ENCODE assay signal across 9 cellular contexts in the genomic region with DNA sequence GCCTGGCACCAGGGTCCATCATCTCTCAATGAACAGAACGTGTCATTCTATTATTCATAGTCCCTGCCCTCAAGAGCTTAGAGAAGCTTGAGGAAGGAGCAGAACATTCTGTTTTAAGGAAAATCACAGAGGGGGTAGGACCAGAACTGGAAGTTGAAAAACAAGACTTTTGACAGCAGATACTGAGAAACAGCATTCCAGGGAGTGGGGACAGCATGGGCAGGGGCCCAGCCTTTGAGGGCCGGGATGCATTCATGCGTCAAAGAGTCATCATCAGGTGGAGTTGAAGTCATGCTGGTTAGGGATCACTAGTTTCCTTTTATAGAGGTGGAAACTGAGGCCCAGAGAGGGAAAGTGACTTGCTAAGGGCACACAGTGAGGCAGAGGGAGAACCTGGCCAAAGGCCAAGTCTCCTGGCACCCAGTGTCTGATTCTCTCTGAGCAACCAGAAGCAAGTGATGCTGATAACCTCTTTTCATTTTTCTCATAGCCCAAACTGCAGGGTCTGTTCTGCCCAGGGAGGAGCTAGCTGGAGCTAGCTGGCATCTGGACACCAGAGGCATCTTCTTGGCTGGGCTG. TPM values are rescaled to one million over a fixed set of nuclear protein-coding genes. Genes with fewer than 3 reads are reported as not detected.
DNase-seq lines count a peak whose midpoint lies in the region; ATAC-seq and TF ChIP-seq lines count a peak whose summit lies in the region.
"Had no signal": no experiment of that assay in that cellular context is flagged by ENCODE, and none has a peak within 500 bp of the region (broad histone marks: within the 10 kb centered on the region; RNA-seq: fewer than 3 reads in every experiment).

No MANE protein-coding gene starts in this region.

- peak overlapping the region; percentile 86 for H3K23ac ChIP-seq in IMR-90 (ENCODE audit: low read depth, low read length)

- peak overlapping the region; percentile 34 for H3K18ac ChIP-seq in IMR-90 (ENCODE audit: low read depth, low read length)

- H3K27me3 ChIP-seq in CD4-positive, CD25-positive, alpha-beta regulatory T cell (ENCODE audit: control insufficient read depth, insufficient read depth, low read length) = no peaks in the 10 kb centered on the region
- H3K27me3 ChIP-seq in IMR-90 (ENCODE audit: control insufficient read depth, insufficient read depth, low read length) (no peaks in the 10 kb centered on the region), colonic mucosa (no peaks in the 10 kb centered on the region), osteoblast (ENCODE audit: insufficient read depth, low read length) (no peaks in the 10 kb centered on the region)

- peak overlapping the region; percentile 94 for H2AK5ac ChIP-seq in IMR-90 (ENCODE audit: low read depth, low read length)

- TF ChIP-seq CTCF in IMR-90 (conservative IDR thresholded peaks at IDR 0.05; ENCODE audit: low read depth, low read length) = no peak
- no peak for TF ChIP-seq CTCF in colonic mucosa (IDR thresholded peaks at IDR 0.05)
- no peak for TF ChIP-seq CTCF in osteoblast (IDR thresholded peaks at IDR 0.05; ENCODE audit: extremely low read depth, low read depth, low read length)

- H2BK15ac ChIP-seq in IMR-90 (ENCODE audit: low read depth, low read length) = peak overlapping the region; percentile 77; the same call in 2 of the 3 replicates

- WGBS in IMR-90 (ENCODE audit: extremely low coverage in 2 of 2, insufficient read length in 1 of 2), 2 experiments = 83% methylated on average over 2 of the region's 3 CpGs; no CpG with 5 or more reads in 1 of the 2 experiments

- intact Hi-C loops in IMR-90 (cut with micrococcal nuclease) (no loop called here), colonic mucosa (cut with DNase I) (no loop called here)

- H3K27ac ChIP-seq in CD4-positive, CD25-positive, alpha-beta regulatory T cell (ENCODE audit: insufficient read depth, low read length, poor library complexity, severe bottlenecking) = peak overlapping the region; percentile 81
- H3K27ac ChIP-seq in IMR-90 (ENCODE audit: insufficient read depth, low read length) (peak overlapping the region; percentile 100), colonic mucosa (peak overlapping the region; percentile 86), osteoblast (ENCODE audit: low read depth, low read length) (peak overlapping the region; percentile 73)

- no peaks in the 10 kb centered on the region for H3K9me3 Mint-ChIP-seq in CD4-positive, CD25-positive, alpha-beta regulatory T cell

- POLR2A ChIA-PET in IMR-90 (lab: Charles Lee; ENCODE audit: unreplicated experiment) = interaction anchor here (0.6 to 1.0 kb wide), 2 partner anchors 9 to 25 kb away, joined by 3 read pairs; no protein-coding TSS in a partner anchor

- no TSS peak for BruUV-seq in IMR-90 (replicated peaks; lab: Mats Ljungman, UMichigan)

- peak overlapping the region in 3 of 4 donors; percentile 10 to 89 (median 85) for H3K4me3 Mint-ChIP-seq in CD4-positive, CD25-positive, alpha-beta regulatory T cell

- CTCF ChIA-PET in IMR-90 (lab: Yijun Ruan, JAX) = no interaction called here

- no peak overlapping the region for H3K4me2 ChIP-seq in IMR-90 (ENCODE audit: low read depth, low read length)
- no peak overlapping the region for H3K4me2 ChIP-seq in osteoblast (ENCODE audit: insufficient read depth, low read length)

- H3K36me3 ChIP-seq in CD4-positive, CD25-positive, alpha-beta regulatory T cell (ENCODE audit: control insufficient read depth, insufficient read depth, low read length) = no peaks in the 10 kb centered on the region
- peaks cover 6% of the 10 kb centered on the region for H3K36me3 ChIP-seq in IMR-90 (ENCODE audit: control insufficient read depth, insufficient read depth, low read length)
- no peaks in the 10 kb centered on the region for H3K36me3 ChIP-seq in colonic mucosa
- peaks cover 4% of the 10 kb centered on the region for H3K36me3 ChIP-seq in osteoblast (ENCODE audit: insufficient read depth, low read length)

- dilution Hi-C loops in IMR-90 (cut with HindIII; ENCODE audit: low sequenced_read_pairs, unreplicated experiment) = no loop called here

- peak overlapping the region; percentile 74 for H4K5ac ChIP-seq in IMR-90 (ENCODE audit: low read depth, low read length)

- peak overlapping the region; percentile 84 for H3K4ac ChIP-seq in IMR-90 (ENCODE audit: low read depth, low read length)

- no peak for TF ChIP-seq POLR2A in IMR-90 (IDR thresholded peaks at IDR 0.05; ENCODE audit: low read depth, low read length)

- H3K4me1 ChIP-seq in CD4-positive, CD25-positive, alpha-beta regulatory T cell (ENCODE audit: control insufficient read depth, insufficient read depth, low read length, poor library complexity, severe bottlenecking) = peaks cover 37% of the 10 kb centered on the region
- peaks cover 50% of the 10 kb centered on the region for H3K4me1 ChIP-seq in IMR-90 (ENCODE audit: control insufficient read depth, insufficient read depth, low read length)
- H3K4me1 ChIP-seq in colonic mucosa = peaks cover 20% of the 10 kb centered on the region
- H3K4me1 ChIP-seq in osteoblast (ENCODE audit: insufficient read depth, low read length) = peaks cover 55% of the 10 kb centered on the region

- in situ Hi-C loops in IMR-90 (cut with MboI; ENCODE audit: low sequenced_read_pairs) = loop anchor here (5.0 kb wide), 1 partner anchor 48 kb away; no protein-coding TSS in a partner anchor

- H4K8ac ChIP-seq in IMR-90 (ENCODE audit: low read depth in 2 of 2, low read length in 2 of 2) = peak overlapping the region; percentile 53 to 84; a peak in 3 of 4 replicates

- H2AK9ac ChIP-seq in IMR-90 (replicated peaks; ENCODE audit: low read depth, low read length, poor library complexity) = peak overlapping the region; percentile 92

- H3K9me1 ChIP-seq in IMR-90 (ENCODE audit: insufficient read depth, low read length) = peaks cover 36% of the 10 kb centered on the region

- peaks cover 20% of the 10 kb centered on the region for H4K20me1 ChIP-seq in IMR-90 (ENCODE audit: insufficient read depth, low read length)
- peaks cover 22% of the 10 kb centered on the region for H4K20me1 ChIP-seq in osteoblast (ENCODE audit: insufficient read depth, low read length)

- DNase-seq in CD4-positive, CD25-positive, alpha-beta regulatory T cell = no peak
- DNase-seq in IMR-90 (no peak), colonic mucosa (no peak), osteoblast (ENCODE audit: insufficient read length, low spot score, missing footprints) (peak; percentile 38), HCEC 1CT (no peak)
- DNase-seq: stimulated activated CD4-positive, alpha-beta T cell treated with anti-CD3 and anti-CD28 coated beads, Interleukin-15, amount 100 ng/mL, for 24 hours had no signal

- peak overlapping the region; percentile 93 for H4K91ac ChIP-seq in IMR-90 (ENCODE audit: insufficient read depth, low read depth, low read length)

- peak overlapping the region; percentile 76 for H2BK120ac ChIP-seq in IMR-90 (ENCODE audit: low read depth, low read length)

- H2BK20ac ChIP-seq in IMR-90 (ENCODE audit: low read depth, low read length) = peak overlapping the region; percentile 85

- H3K27me3 Mint-ChIP-seq in CD4-positive, CD25-positive, alpha-beta regulatory T cell = no peaks in the 10 kb centered on the region

- H2AFZ ChIP-seq in IMR-90 (replicated peaks; ENCODE audit: low read length, poor library complexity) (peak overlapping the region; percentile 59), osteoblast (ENCODE audit: low read length) (no peak overlapping the region)

- H3K79me1 ChIP-seq in IMR-90 (ENCODE audit: low read depth in 1 of 2, low read length in 2 of 2) = peaks cover 12 to 57% of the 10 kb centered on the region in 2 experiments; a peak in 3 of 4 replicates

- H3K79me2 ChIP-seq in osteoblast (ENCODE audit: insufficient read depth, low read length) = peaks cover 53% of the 10 kb centered on the region

- H3K4me3 ChIP-seq in CD4-positive, CD25-positive, alpha-beta regulatory T cell (ENCODE audit: low read depth, low read length) = no peak overlapping the region
- H3K4me3 ChIP-seq in IMR-90 (ENCODE audit: insufficient read depth, low read depth, low read length) (no peak overlapping the region), colonic mucosa (no peak overlapping the region), osteoblast (ENCODE audit: insufficient read depth, low read length) (no peak overlapping the region)

- no peak overlapping the region for H3K9ac ChIP-seq in IMR-90 (ENCODE audit: low read depth, low read length)
- H3K9ac ChIP-seq in colonic mucosa (ENCODE audit: low read depth in 2 of 2, low read length in 2 of 2) = peak overlapping the region in 1 of 2 donors; percentile 93

- no peak overlapping the region for H3K56ac ChIP-seq in IMR-90 (ENCODE audit: extremely low read depth, insufficient read depth, low read length)

- H2BK5ac ChIP-seq in IMR-90 (ENCODE audit: low read depth, low read length, poor library complexity, severe bottlenecking) = peak overlapping the region; percentile 97

- peak overlapping the region; percentile 91 to 96 (median 92) for H3K27ac Mint-ChIP-seq in CD4-positive, CD25-positive, alpha-beta regulatory T cell

- ATAC-seq in CD4-positive, CD25-positive, alpha-beta regulatory T cell (ENCODE audit: low read depth in 2 of 2) = no peak
- ATAC-seq in IMR-90 (ENCODE audit: low read depth) (no peak), GM21381 (IDR thresholded peaks at IDR 0.05; ENCODE audit: unreplicated experiment) (no peak), HG03571 (IDR thresholded peaks at IDR 0.05; ENCODE audit: unreplicated experiment) (no peak), HG03139 (IDR thresholded peaks at IDR 0.05; ENCODE audit: unreplicated experiment) (no peak)

- peak overlapping the region; percentile 66 for H3K14ac ChIP-seq in IMR-90 (replicated peaks; ENCODE audit: low read depth, low read length)

- no peaks in the 10 kb centered on the region for H3K36me3 Mint-ChIP-seq in CD4-positive, CD25-positive, alpha-beta regulatory T cell

- H3K4me1 Mint-ChIP-seq in CD4-positive, CD25-positive, alpha-beta regulatory T cell = peaks cover 11 to 29% (median 13%) of the 10 kb centered on the region in 4 donors

- no peaks in the 10 kb centered on the region for H3K9me3 ChIP-seq in CD4-positive, CD25-positive, alpha-beta regulatory T cell (ENCODE audit: control insufficient read depth in 2 of 2, low read length in 2 of 2)
- H3K9me3 ChIP-seq in IMR-90 (ENCODE audit: control insufficient read depth, insufficient read depth, low read length) (no peaks in the 10 kb centered on the region), colonic mucosa (no peaks in the 10 kb centered on the region), osteoblast (ENCODE audit: low read depth, low read length) (no peaks in the 10 kb centered on the region)

- no peak for TF ChIP-seq RAD21 in IMR-90 (IDR thresholded peaks at IDR 0.05; ENCODE audit: low read length)

TF ChIP-seq in IMR-90, 13 proteins besides CTCF, POLR2A, EP300 and RAD21 (continues in another document):
- TF ChIP-seq SMC3 (IDR thresholded peaks at IDR 0.05; ENCODE audit: low read depth, low read length) = no peak
- TF ChIP-seq FOS (IDR thresholded peaks at IDR 0.05; ENCODE audit: low read depth, low read length) = no peak

RNA-seq across cellular contexts. Expression of a gene that starts 41.5 kb away (rescaled TPM):
- total RNA-seq in CD4-positive, CD25-positive, alpha-beta regulatory T cell = 1.3 TPM
- 1 to 10 TPM in 1 of 4 donors, under 1 TPM in 3; 0.07 to 1.3 (median 0.19) TPM for polyA plus RNA-seq in CD4-positive, CD25-positive, alpha-beta regulatory T cell
- total RNA-seq in IMR-90 (2012; rRNA removed) (15.8 and 18.9 TPM in 2 replicates), colonic mucosa (10 to 100 TPM in 1 of 2 donors, 1 to 10 TPM in 1; 8.2 to 15.8 TPM), osteoblast (19.9 and 23.0 TPM in 2 replicates)
- polyA plus RNA-seq in IMR-90 (2012; rRNA removed) = 21.7 and 22.6 TPM in 2 replicates
- polyA plus RNA-seq in IMR-90 (2012; cell fraction: cytosol; rRNA removed) = 17.5 and 24.5 TPM in 2 replicates
- 26.3 and 44.5 TPM in 2 replicates for polyA plus RNA-seq in IMR-90 (2012; cell fraction: nucleus; rRNA removed; ENCODE audit: low replicate concordance)
